In genomic region chr5:112146323-112146848, GRCh38 we compare ENCODE assay signal across 8 cellular contexts.
A peak's percentile ranks its signal among the peaks of the same experiment; 100 is the strongest.
DNase-seq lines count a peak whose midpoint lies in the region; ATAC-seq and FAIRE-seq lines count a peak whose summit lies in the region.

No MANE protein-coding gene starts in this region.

- H3K4me1 Mint-ChIP-seq in T-cell: no peaks in the 10 kb centered on the region

- no peaks in the 10 kb centered on the region for H4K20me1 ChIP-seq in BLaER1

- H3K9me3 ChIP-seq in BLaER1: no peaks in the 10 kb centered on the region

- 0 out of 2 replicates have a peak overlapping the region, but pooled peaks have one; percentile 27 for H3K9ac ChIP-seq in BLaER1

- no peak for FAIRE-seq in urothelium cell line (lab: Jason Lieb, UNC)

- H3K36me3 Mint-ChIP-seq in T-cell: no peaks in the 10 kb centered on the region

- POLR2A ChIA-PET in T-cell (lab: Charles Lee): no interaction called here

- no peaks in the 10 kb centered on the region for H3K27me3 ChIP-seq in BLaER1

- H3K27ac ChIP-seq in BLaER1: peak overlapping the region; percentile 54; the same call in 1 of the 2 replicates

- H3K4me3 ChIP-seq in BLaER1: no peak overlapping the region; the same call in 1 of the 2 replicates

- DNase-seq in fibroblast of the conjunctiva (ENCODE audit: low read depth) (peak; percentile 64), SHP77 (lab: John Stamatoyannopoulos, UW) (no peak), SW480 (ENCODE audit: low spot score) (no peak), urothelium cell line (ENCODE audit: low spot score) (no peak), T-cell (no peak)

- H3K27ac Mint-ChIP-seq in T-cell: no peak overlapping the region

- peaks cover 7 to 17% of the 10 kb centered on the region in 2 donors for H3K27me3 Mint-ChIP-seq in T-cell

- H3K4me3 Mint-ChIP-seq in T-cell: no peak overlapping the region

- CTCF ChIA-PET in T-cell (lab: Charles Lee): interaction anchor here (0.5 to 2.0 kb wide), 10 partner anchors 10 to 1716 kb away, joined by 3 to 9 read pairs (median 4); no protein-coding TSS in a partner anchor

- H3K36me3 ChIP-seq in BLaER1: no peaks in the 10 kb centered on the region

- peak; percentile 64 for ATAC-seq in GM21381 (IDR thresholded peaks at IDR 0.05; ENCODE audit: unreplicated experiment)
- ATAC-seq in HG03460 (IDR thresholded peaks at IDR 0.05; ENCODE audit: unreplicated experiment): peak; percentile 71
- ATAC-seq in T-cell (replicated peaks in 1 of 4): no peak

- H3K4me1 ChIP-seq in BLaER1: peaks cover 17% of the 10 kb centered on the region

- H3K9me3 Mint-ChIP-seq in T-cell: no peaks in the 10 kb centered on the region

- H3K4me2 ChIP-seq in BLaER1: peak overlapping the region; percentile 78

Comparison
In these comparisons a context has a peak if more than half of its experiments do, and no peak if none do; other contexts are left out.
1. ATAC-seq: peak in GM21381 (single experiment) and HG03460 (single experiment); none in T-cell (0 of 4).